Comparison of ENCODE assay signal across 4 cellular contexts in the genomic region with DNA sequence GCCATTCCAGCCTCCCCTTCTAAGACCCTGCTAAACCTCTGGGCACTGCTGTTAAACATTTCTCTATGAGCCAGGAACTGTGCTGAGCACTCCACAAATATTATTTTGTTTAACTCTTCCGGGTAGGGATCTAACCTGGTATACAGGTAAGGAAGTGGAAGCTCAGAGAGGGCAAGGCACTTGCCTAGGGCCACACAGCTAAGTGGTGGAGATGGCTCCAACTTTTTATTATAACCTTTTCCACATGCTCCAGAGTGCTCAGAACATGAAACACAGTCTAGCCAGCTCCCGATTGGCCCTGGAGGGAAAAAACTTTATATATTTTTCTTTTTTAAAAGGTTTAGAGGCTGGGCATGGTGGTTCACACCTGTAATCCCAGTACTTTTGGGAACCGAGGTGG. TPM values are rescaled to one million over a fixed set of nuclear protein-coding genes. Genes with fewer than 3 reads are reported as not detected.
"Had no signal": no experiment of that assay in that cellular context is flagged by ENCODE, and none has a peak within 500 bp of the region (broad histone marks: within the 10 kb centered on the region; RNA-seq: fewer than 3 reads in every experiment).

No MANE protein-coding gene starts in this region.

RNA-seq across cellular contexts. Expression of a gene that starts 13.6 kb away (rescaled TPM):
- total RNA-seq: GM23248, H1, H4, HFFc6 had no signal
